25 cellular contexts compared by ENCODE assay signal in the genomic region with DNA sequence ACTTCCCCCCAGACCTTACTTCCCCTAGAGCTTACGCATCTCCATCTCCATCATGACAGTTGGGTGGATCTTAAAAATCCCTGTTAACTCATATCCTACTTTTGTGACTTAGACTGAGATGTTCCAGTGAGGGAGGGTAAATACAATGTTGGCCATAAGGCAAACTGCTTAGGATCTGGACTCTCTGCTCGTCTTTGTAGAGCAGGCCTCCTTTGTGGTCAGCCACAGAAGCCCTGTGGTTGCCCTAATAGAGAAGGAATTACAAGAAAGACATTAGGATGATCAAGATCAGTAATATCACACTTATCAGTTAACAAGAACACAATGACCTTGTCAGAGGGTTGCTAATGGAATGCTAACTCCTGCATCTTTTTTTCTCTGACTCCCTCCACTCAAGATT. TPM values are rescaled to one million over a fixed set of nuclear protein-coding genes. Genes with fewer than 3 reads are reported as not detected.
"Had no signal": no experiment of that assay in that cellular context is flagged by ENCODE, and none has a peak within 500 bp of the region (broad histone marks: within the 10 kb centered on the region; RNA-seq: fewer than 3 reads in every experiment).

No MANE protein-coding gene starts in this region.

- H3K4me3 ChIP-seq: ascending aorta, body of pancreas had no signal

- H3K4me1 ChIP-seq: ascending aorta had no signal

- H3K36me3 Mint-ChIP-seq: activated CD4-positive, alpha-beta memory T cell treated with anti-CD3 and anti-CD28 coated beads for 36 hours had no signal

- H3K4me1 Mint-ChIP-seq: activated CD4-positive, alpha-beta T cell treated with anti-CD3 and anti-CD28 coated beads, Interleukin-2, amount 10 ng/mL, durations not matched to agents 7 days and 5 days; activated naive CD8-positive, alpha-beta T cell treated with anti-CD3 and anti-CD28 coated beads, Interleukin-2, amount 50 U/mL, for 24 hours; central memory CD8-positive, alpha-beta T cell had no signal

- H3K36me3 ChIP-seq: ascending aorta had no signal

- H3K27ac Mint-ChIP-seq: activated CD4-positive, alpha-beta memory T cell treated with anti-CD3 and anti-CD28 coated beads for 36 hours; activated CD4-positive, alpha-beta T cell treated with anti-CD3 and anti-CD28 coated beads, Interleukin-2, amount 10 ng/mL, durations not matched to agents 7 days and 5 days; activated naive CD4-positive, alpha-beta T cell treated with anti-CD3 and anti-CD28 coated beads, Interleukin-2, amount 50 U/mL, for 72 hours; activated naive CD8-positive, alpha-beta T cell treated with anti-CD3 and anti-CD28 coated beads, Interleukin-2, amount 50 U/mL, for 24 hours; T-helper 1 cell treated with Interleukin-12 subunit alpha and Interleukin-12 subunit beta and Interleukin-4 antibody, amounts not matched to agents 30 μg/mL and 1 μg/mL, for 36 hours had no signal

- H3K9me3 ChIP-seq: ascending aorta, body of pancreas had no signal

- H3K27ac ChIP-seq: ascending aorta, body of pancreas, KMS-11 had no signal

- H3K4me3 Mint-ChIP-seq: activated CD4-positive, alpha-beta memory T cell treated with anti-CD3 and anti-CD28 coated beads for 36 hours; activated CD4-positive, alpha-beta T cell treated with anti-CD3 and anti-CD28 coated beads, Interleukin-2, amount 10 ng/mL, durations not matched to agents 7 days and 5 days; activated naive CD8-positive, alpha-beta T cell treated with anti-CD3 and anti-CD28 coated beads, Interleukin-2, amount 50 U/mL, for 24 hours; activated T-cell treated with anti-CD3 and anti-CD28 coated beads, Interleukin-2, amount 50 U/mL, for 4 hours; central memory CD8-positive, alpha-beta T cell; T-helper 1 cell treated with Interleukin-12 subunit alpha and Interleukin-12 subunit beta and Interleukin-4 antibody, amounts not matched to agents 30 μg/mL and 1 μg/mL, for 36 hours had no signal

- H3K27me3 ChIP-seq: ascending aorta, body of pancreas had no signal

- H3K9ac ChIP-seq: KMS-11 had no signal

- H3K27me3 Mint-ChIP-seq: activated CD4-positive, alpha-beta memory T cell treated with anti-CD3 and anti-CD28 coated beads for 36 hours; activated CD4-positive, alpha-beta T cell treated with anti-CD3 and anti-CD28 coated beads, Interleukin-2, amount 10 ng/mL, durations not matched to agents 7 days and 5 days; activated naive CD8-positive, alpha-beta T cell treated with anti-CD3 and anti-CD28 coated beads, Interleukin-2, amount 50 U/mL, for 24 hours had no signal

- ATAC-seq: activated naive CD4-positive, alpha-beta T cell treated with anti-CD3 and anti-CD28 coated beads, Interleukin-2, amount 50 U/mL, for 72 hours; activated naive CD8-positive, alpha-beta T cell treated with anti-CD3 and anti-CD28 coated beads, Interleukin-2, amount 50 U/mL, for 24 hours; activated T-cell treated with anti-CD3 and anti-CD28 coated beads, Interleukin-2, amount 50 U/mL, for 4 hours; body of pancreas; PC-3 had no signal

- DNase-seq: activated CD4-positive, alpha-beta memory T cell treated with anti-CD3 and anti-CD28 coated beads for 36 hours; activated CD4-positive, alpha-beta T cell treated with anti-CD3 and anti-CD28 coated beads, Interleukin-2, amount 10 ng/mL, durations not matched to agents 7 days and 5 days; activated CD4-positive, CD25-positive, alpha-beta regulatory T cell; activated CD8-positive, alpha-beta memory T cell treated with anti-CD3 and anti-CD28 coated beads for 24 hours; activated effector memory CD4-positive, alpha-beta T cell treated with anti-CD3 and anti-CD28 coated beads, Interleukin-2, amount 50 U/mL, for 16 hours; activated naive CD4-positive, alpha-beta T cell treated with Interleukin-2 at 50 U/mL for 16 hours; activated naive CD8-positive, alpha-beta T cell treated with anti-CD3 and anti-CD28 coated beads, Interleukin-2, amount 50 U/mL, for 24 hours; activated T-cell treated with anti-CD3 and anti-CD28 coated beads, Interleukin-2, amount 50 U/mL, for 4 hours; amniotic stem cell; body of pancreas; NCI-H2107; NCI-H2171 treated with DMSO at 0.1 percent for 48 hours; NCI-H226; NK-92 treated with Interleukin-12 subunit alpha and Interleukin-12 subunit beta, amount 100 ng/mL, for 24 hours; PC-3; SHP77 treated with DMSO at 0.1 percent for 48 hours had no signal

RNA-seq across cellular contexts. Expression of gene TMEM132C, which starts 52.0 kb away (rescaled TPM):
- total RNA-seq: activated CD4-positive, alpha-beta memory T cell treated with anti-CD3 and anti-CD28 coated beads for 36 hours; activated CD4-positive, alpha-beta T cell treated with anti-CD3 and anti-CD28 coated beads, Interleukin-2, amount 10 ng/mL, durations not matched to agents 7 days and 5 days; activated naive CD4-positive, alpha-beta T cell treated with anti-CD3 and anti-CD28 coated beads, Interleukin-2, amount 50 U/mL, for 72 hours; activated T-cell treated with anti-CD3 and anti-CD28 coated beads, Interleukin-2, amount 50 U/mL, for 4 hours; bronchial epithelial cell; MCF 10A; NCI-H460; PC-3; SK-MEL-5 had no signal
